Comparison of ENCODE assay signal across 8 cellular contexts in the genomic region with DNA sequence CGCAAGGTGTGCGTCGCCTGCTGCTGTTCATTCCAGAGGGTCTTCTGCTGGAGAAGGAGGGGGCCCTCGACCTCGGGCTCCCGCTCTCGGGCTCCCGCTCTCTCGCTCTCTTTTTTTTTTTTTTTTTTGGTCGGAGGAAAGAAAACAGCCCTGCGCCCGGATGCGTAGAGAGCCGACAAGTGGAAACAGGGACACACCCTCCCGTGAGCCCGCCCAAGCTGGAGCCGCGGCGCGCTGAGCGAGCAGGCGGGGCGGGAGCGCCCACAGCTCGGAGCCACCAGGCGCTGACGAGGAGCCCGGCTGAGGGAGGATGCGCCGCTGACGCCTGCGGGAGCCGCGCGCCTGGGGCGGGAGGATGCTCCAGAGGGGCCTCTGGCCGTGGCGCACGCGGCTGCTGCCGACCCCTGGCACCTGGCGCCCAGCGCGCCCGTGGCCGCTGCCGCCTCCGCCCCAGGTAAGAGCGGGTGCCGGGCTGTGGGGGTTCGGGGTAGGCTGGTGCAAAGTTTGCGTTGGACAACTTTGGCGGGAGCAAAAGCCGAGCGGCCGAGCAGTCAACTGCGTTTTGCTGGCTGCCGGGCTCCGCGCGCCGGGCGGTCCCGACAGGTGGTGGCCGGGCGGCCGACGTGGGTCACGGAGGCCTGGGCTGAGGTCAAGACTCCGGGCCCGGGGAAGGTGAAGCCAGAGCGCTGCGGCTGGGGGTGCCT. TPM values are rescaled to one million over a fixed set of nuclear protein-coding genes. Genes with fewer than 3 reads are reported as not detected.
DNase-seq lines count a peak whose midpoint lies in the region; ATAC-seq and TF ChIP-seq lines count a peak whose summit lies in the region.

Gene MCUB, plus strand, starts transcription at position 264 of the 704 bp plus-strand sequence. Its CDS starts 92 bp downstream, at position 356.

- H3K27ac ChIP-seq in DND-41 (ENCODE audit: low read length) = peak within 1 kb of the TSS; percentile 91
- peak within 1 kb of the TSS; percentile 93 for H3K27ac ChIP-seq in RWPE1
- peak within 1 kb of the TSS; percentile 79 to 91 (median 84) for H3K27ac ChIP-seq in stomach

- POLR2A ChIA-PET in RWPE1 (lab: Yijun Ruan, JAX; ENCODE audit: low non-redundant PET) = interaction anchor here (0.6 kb wide), 2 partner anchors 92 to 202 kb away, joined by 3 to 4 read pairs; no protein-coding TSS in a partner anchor

- H3K4me2 ChIP-seq in DND-41 (ENCODE audit: insufficient read depth, low read length) = peak within 1 kb of the TSS; percentile 67

- peaks cover 4% of the 10 kb centered on the region for H3K36me3 Mint-ChIP-seq in neural crest cell (ENCODE audit: low read depth)

- 0 to 1% (median 1%) methylated on average over 32 to 73 of the region's 73 CpGs for WGBS in stomach, 5 donors

- peaks cover 37% of the 10 kb centered on the region for H3K4me1 ChIP-seq in DND-41 (ENCODE audit: insufficient read depth, low read length)
- H3K4me1 ChIP-seq in stomach = peaks cover 0 to 25% (median 20%) of the 10 kb centered on the region in 4 donors

- H3K9ac ChIP-seq in DND-41 (ENCODE audit: low read depth, low read length) = peak within 1 kb of the TSS; percentile 96

- TF ChIP-seq CTCF in DND-41 (IDR thresholded peaks at IDR 0.05; ENCODE audit: borderline replicate concordance, extremely low read depth, low read length, poor library complexity, severe bottlenecking) (no peak), RWPE1 (conservative IDR thresholded peaks at IDR 0.05; ENCODE audit: low read depth) (no peak), fibroblast of villous mesenchyme (IDR thresholded peaks at IDR 0.05; ENCODE audit: insufficient read depth, low read depth, low read length) (no peak), neural crest cell (conservative IDR thresholded peaks at IDR 0.05) (no peak), stomach (IDR thresholded peaks at IDR 0.05) (no peak)

- CTCF ChIA-PET in RWPE1 (lab: Yijun Ruan, JAX) = interaction anchor here (0.6 kb wide), 1 partner anchor 738 kb away, joined by 3 read pairs; no protein-coding TSS in a partner anchor

- H3K4me1 Mint-ChIP-seq in neural crest cell = peaks cover 23% of the 10 kb centered on the region

- intact Hi-C loops in stomach (cut with DNase I; ENCODE audit: low total_unique reads) = no loop called here

- in situ Hi-C loops in KBM-7 (cut with MboI; ENCODE audit: low pct_unique_long_range_greater_than_20kb, low sequenced_read_pairs) = no loop called here

- H2AFZ ChIP-seq in DND-41 (ENCODE audit: low read depth, low read length) = peak within 1 kb of the TSS; percentile 93

- H3K27me3 ChIP-seq in DND-41 (ENCODE audit: insufficient read depth, low read length, poor library complexity) (no peaks in the 10 kb centered on the region), stomach (no peaks in the 10 kb centered on the region)

- peak; percentile 95 for DNase-seq in DND-41
- DNase-seq in KBM-7 = peak; percentile 96
- DNase-seq in RWPE1 (ENCODE audit: low spot score) = peak; percentile 89
- DNase-seq in activated T-helper 9 cell treated with anti-CD3 and anti-CD28 coated beads, Interleukin-2, amount 50 U/mL, for 16 hours (ENCODE audit: low read depth) = peak; percentile 89
- DNase-seq in fibroblast of villous mesenchyme (ENCODE audit: low read depth) = peak; percentile 90
- DNase-seq in neural crest cell (ENCODE audit: low read depth, low spot score) = peak; percentile 76
- DNase-seq in stomach = peak; percentile 79

- peak within 1 kb of the TSS; percentile 86 for H3K4me3 Mint-ChIP-seq in neural crest cell

- H4K20me1 ChIP-seq in DND-41 (ENCODE audit: insufficient read depth, low read length) = peaks cover 7% of the 10 kb centered on the region; the same call in 1 of the 2 replicates

- H3K36me3 ChIP-seq in DND-41 (ENCODE audit: insufficient read depth, low read length) = no peaks in the 10 kb centered on the region
- no peaks in the 10 kb centered on the region for H3K36me3 ChIP-seq in stomach

- H3K4me3 ChIP-seq in DND-41 (ENCODE audit: low read depth in 1 of 2, low read length in 2 of 2) (peak within 1 kb of the TSS; percentile 64 to 92), fibroblast of villous mesenchyme (ENCODE audit: low read depth, low read length) (peak within 1 kb of the TSS; percentile 76), stomach (peak within 1 kb of the TSS; percentile 56 to 91 (median 74))

- peaks cover 2% of the 10 kb centered on the region for H3K9me3 Mint-ChIP-seq in neural crest cell

- peak within 1 kb of the TSS; percentile 85 for H3K27ac Mint-ChIP-seq in neural crest cell (ENCODE audit: unreplicated experiment)

- no peak for TF ChIP-seq EP300 in stomach (IDR thresholded peaks at IDR 0.05)

- peaks cover 61% of the 10 kb centered on the region for H3K79me2 ChIP-seq in DND-41 (ENCODE audit: insufficient read depth, low read length)

- peaks cover 3% of the 10 kb centered on the region for H3K27me3 Mint-ChIP-seq in neural crest cell (ENCODE audit: low read depth)

- ATAC-seq in DND-41 (ENCODE audit: insufficient read depth, low read depth) (peak; percentile 92), GM21737 (IDR thresholded peaks at IDR 0.05; ENCODE audit: unreplicated experiment) (peak; percentile 90)

- H3K9me3 ChIP-seq in DND-41 (ENCODE audit: insufficient read depth, low read length, severe bottlenecking) (peaks cover 3% of the 10 kb centered on the region), stomach (peaks cover 0 to 4% (median 0%) of the 10 kb centered on the region in 4 donors)

- TF ChIP-seq POLR2A in stomach (IDR thresholded peaks at IDR 0.05) = no peak

RNA-seq across cellular contexts. Expression of gene MCUB, which starts in this region (rescaled TPM):
- 8.2 and 10.0 TPM in 2 replicates for total RNA-seq in fibroblast of villous mesenchyme
- 15.9 and 18.1 TPM in 2 replicates for total RNA-seq in neural crest cell
- 10 to 100 TPM in 3 of 5 donors, 1 to 10 TPM in 1, under 1 TPM in 1; 0.89 to 37.4 (median 12.3) TPM for total RNA-seq in stomach
- 1 to 10 TPM; 4.2 to 7.9 (median 5.2) TPM for polyA plus RNA-seq in stomach

Comparison
In these comparisons a context has a peak if more than half of its experiments do, and no peak if none do; other contexts are left out.
1. Peak in every context shown above with its lines: DNase-seq, ATAC-seq, H3K4me3 ChIP-seq and H3K27ac ChIP-seq.